ENCODE assay signal across 11 cellular contexts in the genomic region with DNA sequence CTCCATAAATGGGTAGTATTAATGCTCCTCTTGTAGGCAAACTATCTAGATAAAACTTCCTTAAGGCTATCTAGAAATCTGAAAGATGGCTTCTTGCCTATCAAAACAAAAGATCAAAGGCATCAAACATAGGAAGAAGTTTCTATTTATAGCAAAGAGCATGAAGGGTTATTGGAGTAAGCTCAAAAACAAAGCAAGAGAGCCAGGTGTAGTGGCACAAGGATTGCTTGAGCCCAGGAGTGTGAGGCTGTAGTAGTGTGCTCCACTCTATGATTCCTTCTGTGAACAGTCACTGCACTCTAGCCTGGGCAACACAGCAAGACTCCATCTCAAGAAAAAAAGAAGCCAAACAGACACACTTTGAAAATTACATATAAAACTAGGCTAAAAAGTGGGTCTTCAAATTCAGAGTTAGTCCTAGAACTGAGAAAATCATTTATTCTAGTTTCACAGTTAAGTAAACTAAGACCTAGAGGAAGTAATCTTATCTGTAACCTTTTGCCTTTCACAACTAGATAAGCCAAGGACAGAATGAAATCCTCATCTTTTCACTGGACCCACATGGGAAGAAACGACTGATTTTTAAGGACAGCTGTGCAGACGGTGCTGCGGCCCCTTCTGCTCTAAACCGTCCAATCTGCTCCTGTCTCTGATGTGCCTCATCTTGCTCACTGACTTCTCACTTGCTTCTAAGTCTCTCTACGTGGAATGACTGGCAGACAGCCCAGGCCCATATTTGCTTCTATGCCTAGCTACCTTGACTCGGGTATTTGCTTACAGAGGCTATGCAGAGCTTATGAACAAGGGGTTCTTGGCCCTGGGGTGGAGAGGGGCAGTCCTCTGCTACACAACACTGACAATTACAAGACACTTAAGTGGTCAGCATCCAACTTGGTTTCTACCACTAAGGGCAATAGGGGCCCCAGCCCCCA. TPM values are rescaled to one million over a fixed set of nuclear protein-coding genes. Genes with fewer than 3 reads are reported as not detected.
DNase-seq lines count a peak whose midpoint lies in the region; ATAC-seq and TF ChIP-seq lines count a peak whose summit lies in the region.
"Had no signal": no experiment of that assay in that cellular context is flagged by ENCODE, and none has a peak within 500 bp of the region (broad histone marks: within the 10 kb centered on the region; RNA-seq: fewer than 3 reads in every experiment).

No MANE protein-coding gene starts in this region.

- no peaks in the 10 kb centered on the region for H3K9me3 ChIP-seq in left lung
- H3K9me3 ChIP-seq in thymus (ENCODE audit: control insufficient read depth), result no peaks in the 10 kb centered on the region
- H3K9me3 ChIP-seq: right lobe of liver had no signal

- H3K4me1 Mint-ChIP-seq in activated CD4-positive, alpha-beta T cell treated with anti-CD3 and anti-CD28 coated beads, Interleukin-2, amount 10 ng/mL, durations not matched to agents 24 days and 14 days, result peaks cover 21% of the 10 kb centered on the region
- peaks cover 24% of the 10 kb centered on the region for H3K4me1 Mint-ChIP-seq in activated CD4-positive, alpha-beta memory T cell treated with anti-CD3 and anti-CD28 coated beads for 36 hours (ENCODE audit: low read depth)

- H3K36me3 Mint-ChIP-seq in activated CD4-positive, alpha-beta T cell treated with anti-CD3 and anti-CD28 coated beads, Interleukin-2, amount 10 ng/mL, durations not matched to agents 24 days and 14 days (ENCODE audit: low read depth), result peaks cover 42% of the 10 kb centered on the region
- H3K36me3 Mint-ChIP-seq in activated CD4-positive, alpha-beta memory T cell treated with anti-CD3 and anti-CD28 coated beads for 36 hours, result peaks cover 14% of the 10 kb centered on the region

- H3K27ac ChIP-seq in left lung, result no peak overlapping the region
- peak overlapping the region; percentile 21 for H3K27ac ChIP-seq in thymus (ENCODE audit: low read depth)
- H3K27ac ChIP-seq: right lobe of liver had no signal

- H3K36me3 ChIP-seq in left lung, result peaks cover 0 to 53% of the 10 kb centered on the region in 2 donors
- H3K36me3 ChIP-seq in thymus (ENCODE audit: control insufficient read depth, insufficient read depth), result peaks cover 46% of the 10 kb centered on the region

- H3K27me3 ChIP-seq in left lung (no peaks in the 10 kb centered on the region), thymus (ENCODE audit: control insufficient read depth, insufficient read depth) (no peaks in the 10 kb centered on the region)
- H3K27me3 ChIP-seq: right lobe of liver had no signal

- H3K4me1 ChIP-seq in left lung, result peaks cover 0 to 4% of the 10 kb centered on the region in 2 donors
- H3K4me1 ChIP-seq in thymus (ENCODE audit: control insufficient read depth, insufficient read depth, low read length), result peaks cover 12% of the 10 kb centered on the region
- H3K4me1 ChIP-seq: right lobe of liver had no signal

- ATAC-seq in left lung (peak; percentile 83), HG02973 (IDR thresholded peaks at IDR 0.05; ENCODE audit: unreplicated experiment) (no peak), GM18873 (IDR thresholded peaks at IDR 0.05; ENCODE audit: low FRiP score, unreplicated experiment) (no peak)
- ATAC-seq: right lobe of liver had no signal

- 90% methylated on average over 6 of the region's 6 CpGs for WGBS in thymus

- DNase-seq in activated CD4-positive, alpha-beta T cell treated with anti-CD3 and anti-CD28 coated beads, Interleukin-2, amount 10 ng/mL, durations not matched to agents 24 days and 14 days, result no peak
- DNase-seq in activated CD4-positive, alpha-beta T cell treated with anti-CD3 and anti-CD28 coated beads for 1 hour, result no peak
- no peak for DNase-seq in activated CD4-positive, alpha-beta memory T cell treated with anti-CD3 and anti-CD28 coated beads for 36 hours
- DNase-seq in left lung, result no peak
- no peak for DNase-seq in stimulated activated CD4-positive, alpha-beta T cell treated with anti-CD3 and anti-CD28 coated beads, Interleukin-4, amount 100 ng/mL, for 24 hours
- DNase-seq: hypothalamus, NCI-H2107, right lobe of liver had no signal

- no peak for TF ChIP-seq CTCF in left lung (IDR thresholded peaks at IDR 0.05)

- H3K27me3 Mint-ChIP-seq in activated CD4-positive, alpha-beta T cell treated with anti-CD3 and anti-CD28 coated beads, Interleukin-2, amount 10 ng/mL, durations not matched to agents 24 days and 14 days, result no peaks in the 10 kb centered on the region
- no peaks in the 10 kb centered on the region for H3K27me3 Mint-ChIP-seq in activated CD4-positive, alpha-beta memory T cell treated with anti-CD3 and anti-CD28 coated beads for 36 hours

- peak overlapping the region; percentile 42 for H3K4me3 Mint-ChIP-seq in activated CD4-positive, alpha-beta T cell treated with anti-CD3 and anti-CD28 coated beads, Interleukin-2, amount 10 ng/mL, durations not matched to agents 24 days and 14 days
- no peak overlapping the region for H3K4me3 Mint-ChIP-seq in activated CD4-positive, alpha-beta memory T cell treated with anti-CD3 and anti-CD28 coated beads for 36 hours

- H3K4me3 ChIP-seq in left lung (no peak overlapping the region), thymus (ENCODE audit: low read length) (no peak overlapping the region)
- H3K4me3 ChIP-seq: right lobe of liver had no signal

- intact Hi-C loops in activated CD4-positive, alpha-beta T cell treated with anti-CD3 and anti-CD28 coated beads, Interleukin-2, amount 10 ng/mL, durations not matched to agents 24 days and 14 days (cut with micrococcal nuclease), result loop anchor here (10.0 kb wide), 2 partner anchors 75 to 195 kb away; partner anchors contain the start of gene NCAPG2
- intact Hi-C loops in activated CD4-positive, alpha-beta memory T cell treated with anti-CD3 and anti-CD28 coated beads for 36 hours (cut with micrococcal nuclease), result loop anchor here (5.0 kb wide), 1 partner anchor 33 kb away; no protein-coding TSS in a partner anchor
- intact Hi-C loops in left lung (cut with DNase I), result no loop called here

- peak overlapping the region; percentile 65 for H3K27ac Mint-ChIP-seq in activated CD4-positive, alpha-beta T cell treated with anti-CD3 and anti-CD28 coated beads, Interleukin-2, amount 10 ng/mL, durations not matched to agents 24 days and 14 days
- peak overlapping the region; percentile 49 for H3K27ac Mint-ChIP-seq in activated CD4-positive, alpha-beta memory T cell treated with anti-CD3 and anti-CD28 coated beads for 36 hours

- POLR2A ChIA-PET in activated CD4-positive, alpha-beta memory T cell treated with anti-CD3 and anti-CD28 coated beads for 36 hours (lab: Charles Lee), result no interaction called here

- CTCF ChIA-PET in activated CD4-positive, alpha-beta memory T cell treated with anti-CD3 and anti-CD28 coated beads for 36 hours (lab: Charles Lee), result no interaction called here

- H3K9me3 Mint-ChIP-seq in activated CD4-positive, alpha-beta T cell treated with anti-CD3 and anti-CD28 coated beads, Interleukin-2, amount 10 ng/mL, durations not matched to agents 24 days and 14 days, result no peaks in the 10 kb centered on the region
- no peaks in the 10 kb centered on the region for H3K9me3 Mint-ChIP-seq in activated CD4-positive, alpha-beta memory T cell treated with anti-CD3 and anti-CD28 coated beads for 36 hours

RNA-seq across cellular contexts. Expression of gene ESYT2, which starts 50.0 kb away (rescaled TPM):
- total RNA-seq in activated CD4-positive, alpha-beta T cell treated with anti-CD3 and anti-CD28 coated beads, Interleukin-2, amount 10 ng/mL, durations not matched to agents 24 days and 14 days, result 60.3 and 61.3 TPM in 2 replicates
- 10 to 100 TPM; 62.4 to 64.2 TPM for total RNA-seq in activated CD4-positive, alpha-beta memory T cell treated with anti-CD3 and anti-CD28 coated beads for 36 hours
- 10 to 100 TPM; 69.7 to 75.7 TPM for total RNA-seq in left lung
- polyA plus RNA-seq in thymus, result 35.7 TPM

Comparison
In these comparisons a context has a peak if more than half of its experiments do, and no peak if none do; other contexts are left out.
1. intact Hi-C loops: an anchor here in activated CD4-positive, alpha-beta T cell treated with anti-CD3 and anti-CD28 coated beads, Interleukin-2, amount 10 ng/mL, durations not matched to agents 24 days and 14 days (10.0 kb wide) and activated CD4-positive, alpha-beta memory T cell treated with anti-CD3 and anti-CD28 coated beads for 36 hours (5.0 kb wide); none called in left lung.